Comparison of ENCODE assay signal across 1 cellular context in the genomic region with DNA sequence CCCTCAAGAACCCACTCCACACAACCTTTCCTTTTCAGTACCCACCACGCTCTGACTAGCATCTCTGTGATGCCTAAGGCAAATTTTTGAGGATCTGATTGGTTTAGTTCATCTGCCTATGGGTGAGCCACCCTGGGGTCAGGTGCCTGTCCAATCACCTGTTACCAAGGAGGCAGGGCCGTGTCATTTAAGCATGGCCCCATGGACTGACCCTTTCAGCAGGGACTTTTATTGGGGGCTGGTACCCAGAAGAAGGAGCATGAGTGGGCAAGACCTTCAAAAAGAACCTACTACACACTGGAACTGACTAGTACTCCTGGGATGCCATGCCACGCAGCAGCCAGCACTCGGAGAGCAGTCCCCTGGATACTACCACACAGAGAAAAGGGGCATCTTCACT.
TF ChIP-seq lines count a peak whose summit lies in the region.

No MANE protein-coding gene starts in this region.

TF ChIP-seq in HepG2, 621 proteins besides CTCF, POLR2A, EP300 and RAD21:
- TF ChIP-seq SNAPC2 (CRISPR knock-in tag; IDR thresholded peaks at IDR 0.05) (no peak), RFX5 (IDR thresholded peaks at IDR 0.05; ENCODE audit: low read depth, low read length) (peak; percentile 92)
